Comparison of ENCODE assay signal across 29 cellular contexts in the genomic region with DNA sequence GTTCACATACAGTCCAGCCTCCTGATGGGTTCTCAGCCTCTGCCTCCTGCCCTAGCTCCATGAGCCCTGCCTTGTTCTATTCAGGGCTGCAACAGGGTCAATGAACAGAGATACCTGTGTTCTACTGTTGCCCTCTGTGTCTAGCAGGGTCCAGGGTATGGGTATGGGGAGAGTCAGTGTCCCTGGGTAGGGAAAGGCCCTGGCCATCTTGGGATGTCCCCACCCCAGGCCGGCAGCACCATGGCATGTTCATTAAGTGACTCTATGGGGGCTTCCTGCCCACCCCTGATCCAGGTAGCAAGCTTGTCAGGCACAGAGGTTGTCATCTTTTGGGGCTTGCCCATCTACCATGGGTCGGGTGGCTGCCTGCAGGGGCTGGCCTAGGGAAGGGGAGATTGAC. TPM values are rescaled to one million over a fixed set of nuclear protein-coding genes. Genes with fewer than 3 reads are reported as not detected.
DNase-seq lines count a peak whose midpoint lies in the region; ATAC-seq, FAIRE-seq and TF ChIP-seq lines count a peak whose summit lies in the region.
"Had no signal": no experiment of that assay in that cellular context is flagged by ENCODE, and none has a peak within 500 bp of the region (broad histone marks: within the 10 kb centered on the region; RNA-seq: fewer than 3 reads in every experiment).

No MANE protein-coding gene starts in this region.

- no peak overlapping the region for H3K18ac ChIP-seq in neuronal stem cell (ENCODE audit: low read length)

- intact Hi-C loops in kidney (cut with DNase I) (no loop called here), upper lobe of right lung (cut with DNase I) (no loop called here)

- no peak for TF ChIP-seq CTCF in kidney (IDR thresholded peaks at IDR 0.05; ENCODE audit: borderline replicate concordance, extremely low read depth, insufficient read depth)
- no peak for TF ChIP-seq CTCF in upper lobe of right lung (IDR thresholded peaks at IDR 0.05)

- no peak overlapping the region for H2AK5ac ChIP-seq in neuronal stem cell (ENCODE audit: low read depth, low read length)

- H3K9me3 ChIP-seq in kidney (ENCODE audit: control insufficient read depth in 1 of 2, low read length in 2 of 2) = no peaks in the 10 kb centered on the region
- no peaks in the 10 kb centered on the region for H3K9me3 ChIP-seq in neuronal stem cell (replicated peaks in 1 of 2; ENCODE audit: control insufficient read depth in 2 of 2, insufficient read depth in 1 of 2, low read depth in 1 of 2, low read length in 2 of 2)
- H3K9me3 ChIP-seq in upper lobe of right lung = no peaks in the 10 kb centered on the region
- H3K9me3 ChIP-seq: BE2C, BLaER1 had no signal

- H3K36me3 Mint-ChIP-seq in stimulated activated memory B cell treated with anti-CD40 and anti-IgM and Interleukin-4, amounts not matched to agents 10 μg/mL and 1 μg/mL and 100 μg/mL, for 72 hours = no peaks in the 10 kb centered on the region
- H3K36me3 Mint-ChIP-seq: CD14-positive monocyte; CD4-positive, alpha-beta memory T cell; CD4-positive, CD25-positive, alpha-beta regulatory T cell had no signal

- no peak overlapping the region for H3K27ac Mint-ChIP-seq in stimulated activated memory B cell treated with anti-CD40 and anti-IgM and Interleukin-4, amounts not matched to agents 10 μg/mL and 1 μg/mL and 100 μg/mL, for 72 hours
- H3K27ac Mint-ChIP-seq: CD14-positive monocyte; CD4-positive, alpha-beta memory T cell; CD4-positive, CD25-positive, alpha-beta regulatory T cell had no signal

- peaks cover 9% of the 10 kb centered on the region for H3K27me3 Mint-ChIP-seq in stimulated activated memory B cell treated with anti-CD40 and anti-IgM and Interleukin-4, amounts not matched to agents 10 μg/mL and 1 μg/mL and 100 μg/mL, for 72 hours
- H3K27me3 Mint-ChIP-seq: CD4-positive, CD25-positive, alpha-beta regulatory T cell had no signal

- H2AFZ ChIP-seq in neuronal stem cell (ENCODE audit: low read length) = no peak overlapping the region

- WGBS in neuronal stem cell (ENCODE audit: extremely low coverage in 2 of 2, insufficient read length in 2 of 2, insufficient replicate concordance in 1 of 2), 2 donors = no CpG with 5 or more reads among the region's 2 CpGs

- DNase-seq in kidney = peak; percentile 56
- DNase-seq in neuronal stem cell (ENCODE audit: low spot score) = no peak
- no peak for DNase-seq in upper lobe of right lung
- DNase-seq in T-helper 2 cell = no peak
- no peak for DNase-seq in epidermal melanocyte (ENCODE audit: insufficient read length, low spot score)
- DNase-seq: 8988T; ACHN; BE2C; C1 segment of cervical spinal cord; CD4-positive, alpha-beta memory T cell; CD4-positive, CD25-positive, alpha-beta regulatory T cell; CD8-positive, alpha-beta memory T cell; COR-L47; DMS 273 treated with DMSO at 0.1 percent for 48 hours; DMS153; DMS53; DMS79; DND-41; EL; GDM1 had no signal

- no peak overlapping the region for H3K4ac ChIP-seq in neuronal stem cell (ENCODE audit: low read length)

- no peak overlapping the region for H3K4me3 ChIP-seq in kidney (ENCODE audit: low read length in 2 of 2)
- H3K4me3 ChIP-seq in neuronal stem cell (ENCODE audit: low read length in 2 of 2) = no peak overlapping the region
- H3K4me3 ChIP-seq in upper lobe of right lung = no peak overlapping the region
- H3K4me3 ChIP-seq: BLaER1, GM12878 had no signal

- peak overlapping the region; percentile 56 for H2BK120ac ChIP-seq in neuronal stem cell (ENCODE audit: low read depth, low read length)

- H3K27ac ChIP-seq in kidney (ENCODE audit: low read depth in 2 of 2, low read length in 2 of 2) (no peak overlapping the region), neuronal stem cell (replicated peaks; ENCODE audit: low read length) (no peak overlapping the region), upper lobe of right lung (no peak overlapping the region)
- H3K27ac ChIP-seq: BLaER1 had no signal

- FAIRE-seq in kidney (lab: Jason Lieb, UNC) = no peak
- FAIRE-seq: A204.1, GM12878, GM12892, GM18507 had no signal

- H3K4me1 ChIP-seq in kidney (ENCODE audit: control insufficient read depth in 1 of 2, insufficient read depth in 1 of 2, low read depth in 1 of 2, low read length in 2 of 2) = no peaks in the 10 kb centered on the region
- H3K4me1 ChIP-seq in neuronal stem cell (ENCODE audit: control insufficient read depth in 2 of 2, insufficient read depth in 1 of 2, low read depth in 1 of 2, low read length in 2 of 2) = no peaks in the 10 kb centered on the region
- no peaks in the 10 kb centered on the region for H3K4me1 ChIP-seq in upper lobe of right lung
- H3K4me1 ChIP-seq: BE2C, BLaER1 had no signal

- H2BK15ac ChIP-seq in neuronal stem cell (ENCODE audit: low read length) = no peak overlapping the region

- H3K27me3 ChIP-seq in neuronal stem cell (ENCODE audit: control insufficient read depth in 3 of 3, insufficient read depth in 3 of 3, low read depth in 1 of 3, low read length in 3 of 3) (peaks cover 0 to 4% (median 0%) of the 10 kb centered on the region in 3 experiments), upper lobe of right lung (no peaks in the 10 kb centered on the region)
- H3K27me3 ChIP-seq: BE2C, BLaER1 had no signal

- no peak overlapping the region for H2BK5ac ChIP-seq in neuronal stem cell (ENCODE audit: low read length)

- no peak overlapping the region for H3K4me3 Mint-ChIP-seq in stimulated activated memory B cell treated with anti-CD40 and anti-IgM and Interleukin-4, amounts not matched to agents 10 μg/mL and 1 μg/mL and 100 μg/mL, for 72 hours
- H3K4me3 Mint-ChIP-seq: CD14-positive monocyte; CD4-positive, alpha-beta memory T cell; CD4-positive, CD25-positive, alpha-beta regulatory T cell; CD8-positive, alpha-beta memory T cell had no signal

- no peak overlapping the region for H3K4me2 ChIP-seq in neuronal stem cell (ENCODE audit: insufficient read depth, low read length, poor library complexity, severe bottlenecking)
- H3K4me2 ChIP-seq: BLaER1 had no signal

- no peaks in the 10 kb centered on the region for H3K79me1 ChIP-seq in neuronal stem cell (ENCODE audit: low read depth, low read length)

- ATAC-seq in stimulated activated memory B cell treated with anti-CD40 and anti-IgM and Interleukin-4, amounts not matched to agents 10 μg/mL and 1 μg/mL and 100 μg/mL, for 72 hours = peak; percentile 54
- peak; percentile 17 for ATAC-seq in upper lobe of right lung
- ATAC-seq in GM21529 (IDR thresholded peaks at IDR 0.05; ENCODE audit: unreplicated experiment) = no peak
- ATAC-seq: GM12878 had no signal

- H3K9me3 Mint-ChIP-seq in stimulated activated memory B cell treated with anti-CD40 and anti-IgM and Interleukin-4, amounts not matched to agents 10 μg/mL and 1 μg/mL and 100 μg/mL, for 72 hours = no peaks in the 10 kb centered on the region
- H3K9me3 Mint-ChIP-seq: CD8-positive, alpha-beta memory T cell had no signal

- H3K36me3 ChIP-seq in kidney (ENCODE audit: control insufficient read depth in 1 of 2, insufficient read depth in 2 of 2, low read length in 2 of 2) (no peaks in the 10 kb centered on the region), neuronal stem cell (replicated peaks in 1 of 2; ENCODE audit: control insufficient read depth in 2 of 2, insufficient read depth in 2 of 2, low read length in 2 of 2) (no peaks in the 10 kb centered on the region), upper lobe of right lung (no peaks in the 10 kb centered on the region)
- H3K36me3 ChIP-seq: BE2C, BLaER1 had no signal

- H4K8ac ChIP-seq in neuronal stem cell (ENCODE audit: low read depth, low read length) = no peak overlapping the region

- H3K14ac ChIP-seq in neuronal stem cell (ENCODE audit: low read length) = no peak overlapping the region

- no peak overlapping the region for H2BK12ac ChIP-seq in neuronal stem cell (ENCODE audit: low read length)

- H3K23ac ChIP-seq in neuronal stem cell (ENCODE audit: low read depth, low read length, poor library complexity) = no peak overlapping the region

- no peak overlapping the region for H3K9ac ChIP-seq in kidney (ENCODE audit: low read length in 2 of 2)
- H3K9ac ChIP-seq in neuronal stem cell (ENCODE audit: low read depth, low read length, poor library complexity) = no peak overlapping the region
- H3K9ac ChIP-seq: BLaER1 had no signal

- no peak overlapping the region for H4K91ac ChIP-seq in neuronal stem cell (ENCODE audit: low read depth, low read length, poor library complexity)

- no peaks in the 10 kb centered on the region for H3K4me1 Mint-ChIP-seq in stimulated activated memory B cell treated with anti-CD40 and anti-IgM and Interleukin-4, amounts not matched to agents 10 μg/mL and 1 μg/mL and 100 μg/mL, for 72 hours
- H3K4me1 Mint-ChIP-seq: CD14-positive monocyte; CD4-positive, alpha-beta memory T cell; CD4-positive, CD25-positive, alpha-beta regulatory T cell; CD8-positive, alpha-beta memory T cell had no signal

RNA-seq across cellular contexts. Expression of a gene that starts 13.5 kb away (rescaled TPM):
- total RNA-seq in kidney (0.82 TPM), upper lobe of right lung (not detected)
- 0.58 TPM for polyA plus RNA-seq in kidney (ENCODE audit: insufficient read depth, low read depth, low replicate concordance)
- 0.08 TPM for polyA plus RNA-seq in neuronal stem cell (2013, experiment 1 of 2)
- 0.08 TPM for polyA plus RNA-seq in neuronal stem cell (2013, experiment 2 of 2)
- total RNA-seq: A673; CD4-positive, alpha-beta memory T cell; CD4-positive, CD25-positive, alpha-beta regulatory T cell; CD8-positive, alpha-beta memory T cell had no signal
- polyA plus RNA-seq: CD14-positive monocyte; CD4-positive, alpha-beta memory T cell; CD4-positive, CD25-positive, alpha-beta regulatory T cell; CD8-positive, alpha-beta memory T cell had no signal

RNA-seq across cellular contexts. Expression of a gene that starts 53.1 kb away (rescaled TPM):
- 19.2 TPM for total RNA-seq in kidney
- 10.1 TPM for polyA plus RNA-seq in kidney (ENCODE audit: insufficient read depth, low read depth, low replicate concordance)
- 16.6 TPM for polyA plus RNA-seq in neuronal stem cell (2013, experiment 1 of 2)
- polyA plus RNA-seq in neuronal stem cell (2013, experiment 2 of 2) = 15.2 TPM
- total RNA-seq in upper lobe of right lung = 11.3 TPM
